21 cellular contexts compared by ENCODE assay signal in the genomic region with DNA sequence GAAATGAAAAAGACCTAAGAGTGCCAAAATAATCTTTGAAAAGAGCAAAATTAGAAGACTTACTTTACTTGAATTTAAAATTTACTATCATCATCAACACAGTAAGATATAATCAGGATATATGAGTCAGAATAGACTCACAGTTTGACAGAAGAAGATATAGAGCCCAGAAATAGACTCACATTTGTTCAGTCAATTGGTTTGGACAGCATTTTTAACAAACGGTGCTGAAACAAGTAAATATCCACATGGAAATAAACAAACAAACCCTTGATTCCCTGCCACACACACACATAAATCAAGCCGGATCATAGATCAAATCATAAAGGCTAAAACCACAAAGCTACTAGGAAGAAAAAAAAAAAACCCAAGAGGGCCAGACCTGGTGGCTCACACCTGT.
"Had no signal": no experiment of that assay in that cellular context is flagged by ENCODE, and none has a peak within 500 bp of the region (broad histone marks: within the 10 kb centered on the region; RNA-seq: fewer than 3 reads in every experiment).

No MANE protein-coding gene starts in this region.

- H3K27ac ChIP-seq: adrenal gland, breast epithelium, esophagus muscularis mucosa, ovary, psoas muscle, skin epidermis, WERI-Rb-1 had no signal

- H3K4me3 Mint-ChIP-seq: activated T-cell treated with anti-CD3 and anti-CD28 coated beads, Interleukin-2, amount 50 U/mL, for 72 hours; naive thymus-derived CD4-positive, alpha-beta T cell; stimulated activated naive CD8-positive, alpha-beta T cell treated with anti-CD3 and anti-CD28 coated beads, Interleukin-15, amount 100 ng/mL, for 72 hours; type B pancreatic cell had no signal

- H3K36me3 Mint-ChIP-seq: type B pancreatic cell had no signal

- H3K4me1 ChIP-seq: adrenal gland, breast epithelium, esophagus muscularis mucosa, psoas muscle had no signal

- H3K27me3 ChIP-seq: breast epithelium, esophagus muscularis mucosa, ovary had no signal

- H3K4me1 Mint-ChIP-seq: stimulated activated naive CD8-positive, alpha-beta T cell treated with anti-CD3 and anti-CD28 coated beads, Interleukin-15, amount 100 ng/mL, for 72 hours had no signal

- H3K27ac Mint-ChIP-seq: activated naive CD4-positive, alpha-beta T cell treated with anti-CD3 and anti-CD28 coated beads, Interleukin-2, amount 50 U/mL, for 72 hours; activated T-cell treated with anti-CD3 and anti-CD28 coated beads, Interleukin-2, amount 50 U/mL, for 72 hours; naive thymus-derived CD4-positive, alpha-beta T cell; stimulated activated naive CD8-positive, alpha-beta T cell treated with anti-CD3 and anti-CD28 coated beads, Interleukin-15, amount 100 ng/mL, for 72 hours; type B pancreatic cell had no signal

- DNase-seq: activated CD4-positive, alpha-beta T cell treated with anti-CD3 and anti-CD28 coated beads for 1 hour; activated effector memory CD4-positive, alpha-beta T cell treated with anti-CD3 and anti-CD28 coated beads, Interleukin-2, amount 50 U/mL, for 16 hours; activated T-cell treated with anti-CD3 and anti-CD28 coated beads, Interleukin-2, amount 50 U/mL, for 72 hours; adrenal gland; cerebellar nuclear complex; cortex of kidney; mesenchymal stem cell; mucosa of descending colon; naive thymus-derived CD4-positive, alpha-beta T cell; ovary; psoas muscle; right cardiac atrium; stimulated activated CD4-positive, alpha-beta T cell treated with anti-CD3 and anti-CD28 coated beads, Interleukin-15, amount 100 ng/mL, for 24 hours; stimulated activated CD4-positive, alpha-beta T cell treated with anti-CD3 and anti-CD28 coated beads, Interleukin-2, amount 100 ng/mL, for 48 hours; stimulated activated naive CD8-positive, alpha-beta T cell treated with anti-CD3 and anti-CD28 coated beads, Interleukin-15, amount 100 ng/mL, for 72 hours; WERI-Rb-1 had no signal

- ATAC-seq: activated naive CD4-positive, alpha-beta T cell treated with anti-CD3 and anti-CD28 coated beads, Interleukin-2, amount 50 U/mL, for 72 hours; activated T-cell treated with anti-CD3 and anti-CD28 coated beads, Interleukin-2, amount 50 U/mL, for 72 hours; mucosa of descending colon; naive thymus-derived CD4-positive, alpha-beta T cell; psoas muscle; right cardiac atrium; stimulated activated naive CD8-positive, alpha-beta T cell treated with anti-CD3 and anti-CD28 coated beads, Interleukin-15, amount 100 ng/mL, for 72 hours had no signal
